Comparison of ENCODE assay signal across 13 cellular contexts in genomic region chr5:62475072-62475471, GRCh38.
DNase-seq lines count a peak whose midpoint lies in the region; TF ChIP-seq lines count a peak whose summit lies in the region.
"Had no signal": no experiment of that assay in that cellular context is flagged by ENCODE, and none has a peak within 500 bp of the region (broad histone marks: within the 10 kb centered on the region; RNA-seq: fewer than 3 reads in every experiment).

No MANE protein-coding gene starts in this region.

- TF ChIP-seq CTCF in fibroblast of villous mesenchyme (IDR thresholded peaks at IDR 0.05; ENCODE audit: insufficient read depth, low read depth, low read length) (no peak), GM13977 (IDR thresholded peaks at IDR 0.05; ENCODE audit: extremely low read depth, insufficient read depth, missing control alignments) (no peak), WERI-Rb-1 (IDR thresholded peaks at IDR 0.05; ENCODE audit: low read depth, low read length) (no peak)

- H3K9ac ChIP-seq in adipocyte (ENCODE audit: low read length), result no peak overlapping the region
- H3K9ac ChIP-seq: neural progenitor cell had no signal

- H3K9me3 ChIP-seq in adipocyte (ENCODE audit: control insufficient read depth, low read length) (peaks cover under 1% of the 10 kb centered on the region), WERI-Rb-1 (ENCODE audit: severe bottlenecking) (no peaks in the 10 kb centered on the region)

- in situ Hi-C loops in GM13977 (cut with MboI; ENCODE audit: low pct_unique_long_range_greater_than_20kb, low sequenced_read_pairs, unreplicated experiment), result no loop called here

- H3K27me3 ChIP-seq in adipocyte (replicated peaks; ENCODE audit: control insufficient read depth, insufficient read depth, low read length) (no peaks in the 10 kb centered on the region), WERI-Rb-1 (ENCODE audit: insufficient read depth, low read depth, severe bottlenecking) (no peaks in the 10 kb centered on the region)
- H3K27me3 ChIP-seq: neural progenitor cell had no signal

- no peak overlapping the region for H3K27ac ChIP-seq in WERI-Rb-1
- H3K27ac ChIP-seq: neural progenitor cell had no signal

- no peak overlapping the region for H3K4me3 ChIP-seq in adipocyte (ENCODE audit: low read length)
- H3K4me3 ChIP-seq in fibroblast of villous mesenchyme (ENCODE audit: low read depth, low read length), result no peak overlapping the region
- no peak overlapping the region for H3K4me3 ChIP-seq in WERI-Rb-1 (ENCODE audit: low read depth, low read length)
- H3K4me3 ChIP-seq: neural progenitor cell had no signal

- H3K4me1 ChIP-seq in adipocyte (ENCODE audit: control insufficient read depth, insufficient read depth, low read length), result peaks cover 30% of the 10 kb centered on the region
- H3K4me1 ChIP-seq: neural progenitor cell had no signal

- H3K36me3 ChIP-seq in adipocyte (ENCODE audit: control insufficient read depth, insufficient read depth, low read length, severe bottlenecking) (no peaks in the 10 kb centered on the region), WERI-Rb-1 (peaks cover 6% of the 10 kb centered on the region)

- DNase-seq in AG08395 (ENCODE audit: low spot score) (peak; percentile 17), HS-5 (ENCODE audit: low read depth) (peak; percentile 58), adipocyte (ENCODE audit: low read depth) (peak; percentile 69), fibroblast of villous mesenchyme (ENCODE audit: low read depth) (peak; percentile 52), NCI-H524 (lab: John Stamatoyannopoulos, UW) (no peak), GM13977 (ENCODE audit: low spot score) (no peak), WERI-Rb-1 (no peak)
- no peak for DNase-seq in activated CD4-positive, alpha-beta T cell treated with anti-CD3 and anti-CD28 coated beads for 4 hours
- DNase-seq: activated T-cell treated with anti-CD3 and anti-CD28 coated beads, Interleukin-2, amount 50 U/mL, for 4 hours; NCI-H1048; NCI-H446; Right ventricle myocardium superior had no signal

Comparison
In these comparisons a context has a peak if more than half of its experiments do, and no peak if none do; other contexts are left out.
1. DNase-seq: peak in AG08395 (single experiment), HS-5 (single experiment), adipocyte (single experiment) and fibroblast of villous mesenchyme (single experiment); none in NCI-H524 (0 of 2), activated CD4-positive, alpha-beta T cell treated with anti-CD3 and anti-CD28 coated beads for 4 hours (0 of 2), GM13977 (single experiment) and WERI-Rb-1 (single experiment).